In genomic region chr2:3443083-3443482, GRCh38 we compare ENCODE assay signal across 29 cellular contexts.
"Had no signal": no experiment of that assay in that cellular context is flagged by ENCODE, and none has a peak within 500 bp of the region (broad histone marks: within the 10 kb centered on the region; RNA-seq: fewer than 3 reads in every experiment).

No MANE protein-coding gene starts in this region.

- H3K27ac Mint-ChIP-seq: activated CD4-positive, alpha-beta memory T cell treated with anti-CD3 and anti-CD28 coated beads, Interleukin-2, amount 10 ng/mL, durations not matched to agents 7 days and 5 days; activated CD4-positive, alpha-beta T cell treated with anti-CD3 and anti-CD28 coated beads, Interleukin-2, amount 10 ng/mL, durations not matched to agents 7 days and 5 days; activated naive CD4-positive, alpha-beta T cell treated with anti-CD3 and anti-CD28 coated beads for 36 hours; activated naive CD4-positive, alpha-beta T cell treated with anti-CD3 and anti-CD28 coated beads, Interleukin-2, amount 50 U/mL, for 24 hours; activated naive CD8-positive, alpha-beta T cell treated with anti-CD3 and anti-CD28 coated beads for 36 hours; activated naive CD8-positive, alpha-beta T cell treated with anti-CD3 and anti-CD28 coated beads, Interleukin-2, amount 50 U/mL, for 24 hours; activated T-helper 1 cell treated with anti-CD3 and anti-CD28 coated beads, Interleukin-12 subunit alpha, Interleukin-12 subunit beta, Interleukin-2, Interleukin-4 antibody, amounts not matched to agents 30 ng/mL and 10 ng/mL and 1 ng/mL, durations not matched to agents 14 hours and 24 hours and 36 hours; activated T-helper 2 cell treated with anti-CD3 and anti-CD28 coated beads, Interferon-gamma antibody, Interleukin-2, Interleukin-4, amounts not matched to agents 10 μg/mL and 5 μg/mL and 100 μg/mL, durations not matched to agents 14 hours and 24 hours and 36 hours; effector memory CD8-positive, alpha-beta T cell had no signal

- H3K27me3 Mint-ChIP-seq: activated CD4-positive, alpha-beta memory T cell treated with anti-CD3 and anti-CD28 coated beads, Interleukin-2, amount 10 ng/mL, durations not matched to agents 7 days and 5 days; activated CD4-positive, alpha-beta T cell treated with anti-CD3 and anti-CD28 coated beads, Interleukin-2, amount 10 ng/mL, durations not matched to agents 7 days and 5 days; activated naive CD4-positive, alpha-beta T cell treated with anti-CD3 and anti-CD28 coated beads, Interleukin-2, amount 50 U/mL, for 24 hours; activated naive CD8-positive, alpha-beta T cell treated with anti-CD3 and anti-CD28 coated beads for 36 hours; activated naive CD8-positive, alpha-beta T cell treated with anti-CD3 and anti-CD28 coated beads, Interleukin-2, amount 50 U/mL, for 24 hours; effector memory CD8-positive, alpha-beta T cell had no signal

- H3K9me3 Mint-ChIP-seq: activated CD4-positive, alpha-beta memory T cell treated with anti-CD3 and anti-CD28 coated beads, Interleukin-2, amount 10 ng/mL, durations not matched to agents 7 days and 5 days; activated CD4-positive, alpha-beta T cell treated with anti-CD3 and anti-CD28 coated beads, Interleukin-2, amount 10 ng/mL, durations not matched to agents 7 days and 5 days; activated naive CD4-positive, alpha-beta T cell treated with anti-CD3 and anti-CD28 coated beads for 36 hours; activated naive CD4-positive, alpha-beta T cell treated with anti-CD3 and anti-CD28 coated beads, Interleukin-2, amount 50 U/mL, for 24 hours; activated naive CD8-positive, alpha-beta T cell treated with anti-CD3 and anti-CD28 coated beads for 36 hours; activated naive CD8-positive, alpha-beta T cell treated with anti-CD3 and anti-CD28 coated beads, Interleukin-2, amount 50 U/mL, for 24 hours; activated T-helper 1 cell treated with anti-CD3 and anti-CD28 coated beads, Interleukin-12 subunit alpha, Interleukin-12 subunit beta, Interleukin-2, Interleukin-4 antibody, amounts not matched to agents 30 ng/mL and 10 ng/mL and 1 ng/mL, durations not matched to agents 14 hours and 24 hours and 36 hours; activated T-helper 2 cell treated with anti-CD3 and anti-CD28 coated beads, Interferon-gamma antibody, Interleukin-2, Interleukin-4, amounts not matched to agents 10 μg/mL and 5 μg/mL and 100 μg/mL, durations not matched to agents 14 hours and 24 hours and 36 hours; effector memory CD8-positive, alpha-beta T cell; WTC11 had no signal

- ATAC-seq: activated naive CD8-positive, alpha-beta T cell treated with anti-CD3 and anti-CD28 coated beads, Interleukin-2, amount 50 U/mL, for 24 hours; body of pancreas; effector memory CD8-positive, alpha-beta T cell; gastroesophageal sphincter had no signal

- H3K4me3 Mint-ChIP-seq: activated CD4-positive, alpha-beta memory T cell treated with anti-CD3 and anti-CD28 coated beads, Interleukin-2, amount 10 ng/mL, durations not matched to agents 7 days and 5 days; activated CD4-positive, alpha-beta T cell treated with anti-CD3 and anti-CD28 coated beads, Interleukin-2, amount 10 ng/mL, durations not matched to agents 7 days and 5 days; activated naive CD4-positive, alpha-beta T cell treated with anti-CD3 and anti-CD28 coated beads for 36 hours; activated naive CD4-positive, alpha-beta T cell treated with anti-CD3 and anti-CD28 coated beads, Interleukin-2, amount 50 U/mL, for 24 hours; activated naive CD8-positive, alpha-beta T cell treated with anti-CD3 and anti-CD28 coated beads for 36 hours; activated naive CD8-positive, alpha-beta T cell treated with anti-CD3 and anti-CD28 coated beads, Interleukin-2, amount 50 U/mL, for 24 hours; activated T-helper 1 cell treated with anti-CD3 and anti-CD28 coated beads, Interleukin-12 subunit alpha, Interleukin-12 subunit beta, Interleukin-2, Interleukin-4 antibody, amounts not matched to agents 30 ng/mL and 10 ng/mL and 1 ng/mL, durations not matched to agents 14 hours and 24 hours and 36 hours; effector memory CD8-positive, alpha-beta T cell; WTC11 had no signal

- DNase-seq: activated CD4-positive, alpha-beta memory T cell treated with anti-CD3 and anti-CD28 coated beads, Interleukin-2, amount 10 ng/mL, durations not matched to agents 7 days and 5 days; activated CD4-positive, alpha-beta T cell treated with anti-CD3 and anti-CD28 coated beads for 1 hour; activated CD4-positive, alpha-beta T cell treated with anti-CD3 and anti-CD28 coated beads for 4 hours; activated CD4-positive, alpha-beta T cell treated with anti-CD3 and anti-CD28 coated beads, Interleukin-2, amount 10 ng/mL, durations not matched to agents 7 days and 5 days; activated CD4-positive, alpha-beta T cell treated with anti-CD3 and anti-CD28 coated beads, Interleukin-2, amount 50 U/mL, for 4 hours; activated CD8-positive, alpha-beta memory T cell treated with anti-CD3 and anti-CD28 coated beads, Interleukin-2, amount 50 U/mL, for 4 hours; activated effector memory CD4-positive, alpha-beta T cell treated with anti-CD3 and anti-CD28 coated beads, Interleukin-2, amount 50 U/mL, for 16 hours; activated naive CD4-positive, alpha-beta T cell treated with anti-CD3 and anti-CD28 coated beads for 36 hours; activated naive CD8-positive, alpha-beta T cell treated with anti-CD3 and anti-CD28 coated beads for 36 hours; activated naive CD8-positive, alpha-beta T cell treated with anti-CD3 and anti-CD28 coated beads, Interleukin-2, amount 50 U/mL, for 24 hours; activated T-cell treated with anti-CD3 and anti-CD28 coated beads, Interleukin-2, amount 50 U/mL, for 1 hour; activated T-cell treated with anti-CD3 and anti-CD28 coated beads, Interleukin-2, amount 50 U/mL, for 48 hours; amygdala; aorta; body of pancreas; caudate nucleus; cortex of kidney; dermis blood vessel endothelial cell; effector CD4-positive, alpha-beta T cell; effector memory CD8-positive, alpha-beta T cell; esophagus squamous epithelium; foreskin melanocyte; heart right ventricle; T-helper 2 cell had no signal

- H3K4me1 Mint-ChIP-seq: activated CD4-positive, alpha-beta memory T cell treated with anti-CD3 and anti-CD28 coated beads, Interleukin-2, amount 10 ng/mL, durations not matched to agents 7 days and 5 days; WTC11 had no signal
